ENCODE assay signal across 15 cellular contexts in genomic region chr14:56809262-56810215, GRCh38. TPM values are rescaled to one million over a fixed set of nuclear protein-coding genes. Genes with fewer than 3 reads are reported as not detected.
DNase-seq lines count a peak whose midpoint lies in the region; ATAC-seq and TF ChIP-seq lines count a peak whose summit lies in the region.
"Had no signal": no experiment of that assay in that cellular context is flagged by ENCODE, and none has a peak within 500 bp of the region (broad histone marks: within the 10 kb centered on the region; RNA-seq: fewer than 3 reads in every experiment).

No MANE protein-coding gene starts in this region.

- peak overlapping the region; percentile 51 for H3K4me3 Mint-ChIP-seq in activated CD8-positive, alpha-beta T cell treated with anti-CD3 and anti-CD28 coated beads, Interleukin-2, amount 10 ng/mL, durations not matched to agents 7 days and 5 days
- no peak overlapping the region for H3K4me3 Mint-ChIP-seq in activated CD8-positive, alpha-beta T cell treated with anti-CD3 and anti-CD28 coated beads for 36 hours
- peak overlapping the region; percentile 24 for H3K4me3 Mint-ChIP-seq in activated CD4-positive, alpha-beta memory T cell treated with anti-CD3 and anti-CD28 coated beads for 36 hours

- CTCF ChIA-PET in activated CD8-positive, alpha-beta T cell treated with anti-CD3 and anti-CD28 coated beads, Interleukin-2, amount 10 ng/mL, durations not matched to agents 7 days and 5 days (lab: Charles Lee), result no interaction called here
- CTCF ChIA-PET in activated CD8-positive, alpha-beta T cell treated with anti-CD3 and anti-CD28 coated beads for 36 hours (lab: Charles Lee), result no interaction called here
- CTCF ChIA-PET in activated CD4-positive, alpha-beta memory T cell treated with anti-CD3 and anti-CD28 coated beads for 36 hours (lab: Charles Lee), result no interaction called here

- POLR2A ChIA-PET in activated CD8-positive, alpha-beta T cell treated with anti-CD3 and anti-CD28 coated beads, Interleukin-2, amount 10 ng/mL, durations not matched to agents 7 days and 5 days (lab: Charles Lee), result no interaction called here
- POLR2A ChIA-PET in activated CD8-positive, alpha-beta T cell treated with anti-CD3 and anti-CD28 coated beads for 36 hours (lab: Charles Lee), result no interaction called here
- POLR2A ChIA-PET in activated CD4-positive, alpha-beta memory T cell treated with anti-CD3 and anti-CD28 coated beads for 36 hours (lab: Charles Lee), result no interaction called here

- peaks cover 13% of the 10 kb centered on the region for H3K9me3 Mint-ChIP-seq in activated CD8-positive, alpha-beta T cell treated with anti-CD3 and anti-CD28 coated beads, Interleukin-2, amount 10 ng/mL, durations not matched to agents 7 days and 5 days (ENCODE audit: insufficient read depth)
- peaks cover 4% of the 10 kb centered on the region for H3K9me3 Mint-ChIP-seq in activated CD8-positive, alpha-beta T cell treated with anti-CD3 and anti-CD28 coated beads for 36 hours
- H3K9me3 Mint-ChIP-seq in activated CD4-positive, alpha-beta memory T cell treated with anti-CD3 and anti-CD28 coated beads for 36 hours, result no peaks in the 10 kb centered on the region

- H3K27ac Mint-ChIP-seq in activated CD8-positive, alpha-beta T cell treated with anti-CD3 and anti-CD28 coated beads, Interleukin-2, amount 10 ng/mL, durations not matched to agents 7 days and 5 days, result peak overlapping the region; percentile 81
- no peak overlapping the region for H3K27ac Mint-ChIP-seq in activated CD8-positive, alpha-beta T cell treated with anti-CD3 and anti-CD28 coated beads for 36 hours
- peak overlapping the region; percentile 58 for H3K27ac Mint-ChIP-seq in activated CD4-positive, alpha-beta memory T cell treated with anti-CD3 and anti-CD28 coated beads for 36 hours

- H3K27me3 Mint-ChIP-seq in activated CD8-positive, alpha-beta T cell treated with anti-CD3 and anti-CD28 coated beads, Interleukin-2, amount 10 ng/mL, durations not matched to agents 7 days and 5 days (ENCODE audit: low read depth), result peaks cover 76% of the 10 kb centered on the region
- H3K27me3 Mint-ChIP-seq in activated CD8-positive, alpha-beta T cell treated with anti-CD3 and anti-CD28 coated beads for 36 hours, result peaks cover 82% of the 10 kb centered on the region
- H3K27me3 Mint-ChIP-seq in activated CD4-positive, alpha-beta memory T cell treated with anti-CD3 and anti-CD28 coated beads for 36 hours, result peaks cover 77% of the 10 kb centered on the region

- H3K9ac ChIP-seq in iPS-15b (ENCODE audit: low read depth, low read length), result peak overlapping the region; percentile 27

- H3K4me1 Mint-ChIP-seq in activated CD8-positive, alpha-beta T cell treated with anti-CD3 and anti-CD28 coated beads, Interleukin-2, amount 10 ng/mL, durations not matched to agents 7 days and 5 days (ENCODE audit: low read depth), result peaks cover 3% of the 10 kb centered on the region
- H3K4me1 Mint-ChIP-seq in activated CD8-positive, alpha-beta T cell treated with anti-CD3 and anti-CD28 coated beads for 36 hours (ENCODE audit: low read depth), result peaks cover 23% of the 10 kb centered on the region
- H3K4me1 Mint-ChIP-seq in activated CD4-positive, alpha-beta memory T cell treated with anti-CD3 and anti-CD28 coated beads for 36 hours (ENCODE audit: low read depth), result peaks cover 21% of the 10 kb centered on the region

- ATAC-seq in activated CD8-positive, alpha-beta T cell treated with anti-CD3 and anti-CD28 coated beads, Interleukin-2, amount 10 ng/mL, durations not matched to agents 7 days and 5 days, result no peak
- no peak for ATAC-seq in activated CD8-positive, alpha-beta T cell treated with anti-CD3 and anti-CD28 coated beads for 36 hours
- ATAC-seq in HG03571 (IDR thresholded peaks at IDR 0.05; ENCODE audit: unreplicated experiment) (no peak), HG02852 (IDR thresholded peaks at IDR 0.05; ENCODE audit: unreplicated experiment) (no peak), mucosa of descending colon (no peak)

- H3K9me3 ChIP-seq in iPS-15b (ENCODE audit: control insufficient read depth, insufficient read depth, low read length) (no peaks in the 10 kb centered on the region), mucosa of descending colon (no peaks in the 10 kb centered on the region)
- H3K9me3 ChIP-seq: SJSA1 had no signal

- no peak for DNase-seq in activated CD8-positive, alpha-beta T cell treated with anti-CD3 and anti-CD28 coated beads, Interleukin-2, amount 10 ng/mL, durations not matched to agents 7 days and 5 days
- DNase-seq in activated CD8-positive, alpha-beta T cell treated with anti-CD3 and anti-CD28 coated beads for 36 hours, result no peak
- DNase-seq in activated CD4-positive, alpha-beta memory T cell treated with anti-CD3 and anti-CD28 coated beads for 36 hours, result no peak
- DNase-seq in retinal pigment epithelial cell (ENCODE audit: low read depth), result no peak
- no peak for DNase-seq in mucosa of descending colon
- DNase-seq: activated gamma-delta T cell, kidney, occipital lobe had no signal

- H3K4me3 ChIP-seq in iPS-15b (ENCODE audit: low read depth, low read length) (peak overlapping the region; percentile 57), retinal pigment epithelial cell (ENCODE audit: low read length) (peak overlapping the region; percentile 95), mucosa of descending colon (no peak overlapping the region)
- H3K4me3 ChIP-seq: SJSA1 had no signal

- intact Hi-C loops in activated CD8-positive, alpha-beta T cell treated with anti-CD3 and anti-CD28 coated beads for 36 hours (cut with micrococcal nuclease), result loop anchor here (2.0 kb wide), 1 partner anchor 15 kb away; no protein-coding TSS in a partner anchor
- intact Hi-C loops in activated CD4-positive, alpha-beta memory T cell treated with anti-CD3 and anti-CD28 coated beads for 36 hours (cut with micrococcal nuclease), result loop anchor here (10.0 kb wide), 1 partner anchor 255 kb away; no protein-coding TSS in a partner anchor
- intact Hi-C loops in mucosa of descending colon (cut with DNase I, micrococcal nuclease), result no loop called here

- no peak for TF ChIP-seq CTCF in activated CD8-positive, alpha-beta T cell treated with anti-CD3 and anti-CD28 coated beads for 36 hours (IDR thresholded peaks at IDR 0.05)
- TF ChIP-seq CTCF in retinal pigment epithelial cell (conservative IDR thresholded peaks at IDR 0.05; ENCODE audit: low read depth, low read length) (no peak), mucosa of descending colon (IDR thresholded peaks at IDR 0.05) (no peak)

- peaks cover 30% of the 10 kb centered on the region for H3K36me3 Mint-ChIP-seq in activated CD8-positive, alpha-beta T cell treated with anti-CD3 and anti-CD28 coated beads, Interleukin-2, amount 10 ng/mL, durations not matched to agents 7 days and 5 days (ENCODE audit: low read depth)
- peaks cover 10% of the 10 kb centered on the region for H3K36me3 Mint-ChIP-seq in activated CD8-positive, alpha-beta T cell treated with anti-CD3 and anti-CD28 coated beads for 36 hours (ENCODE audit: low read depth)
- H3K36me3 Mint-ChIP-seq in activated CD4-positive, alpha-beta memory T cell treated with anti-CD3 and anti-CD28 coated beads for 36 hours, result peaks cover 19% of the 10 kb centered on the region

- H3K36me3 ChIP-seq in iPS-15b (ENCODE audit: control insufficient read depth, insufficient read depth, low read length) (no peaks in the 10 kb centered on the region), mucosa of descending colon (ENCODE audit: low read depth) (no peaks in the 10 kb centered on the region)
- H3K36me3 ChIP-seq: SJSA1 had no signal

- H3K4me1 ChIP-seq in iPS-15b (ENCODE audit: control insufficient read depth, insufficient read depth, low read length) (peaks cover 35% of the 10 kb centered on the region), mucosa of descending colon (ENCODE audit: low read depth) (no peaks in the 10 kb centered on the region)
- H3K4me1 ChIP-seq: SJSA1 had no signal

- peaks cover 69% of the 10 kb centered on the region for H3K27me3 ChIP-seq in iPS-15b (ENCODE audit: control insufficient read depth, insufficient read depth, low read length)

RNA-seq across cellular contexts. Expression of gene OTX2, which starts 0.7 kb away (rescaled TPM):
- total RNA-seq in activated CD8-positive, alpha-beta T cell treated with anti-CD3 and anti-CD28 coated beads, Interleukin-2, amount 10 ng/mL, durations not matched to agents 7 days and 5 days, result not detected
- not detected for total RNA-seq in activated CD8-positive, alpha-beta T cell treated with anti-CD3 and anti-CD28 coated beads for 36 hours
- total RNA-seq in activated CD4-positive, alpha-beta memory T cell treated with anti-CD3 and anti-CD28 coated beads for 36 hours, result not detected
- not detected for total RNA-seq in mucosa of descending colon
- total RNA-seq: chondrocyte, kidney, M059J, occipital lobe, SJSA1, urinary bladder had no signal

Comparison
In these comparisons a context has a peak if more than half of its experiments do, and no peak if none do; other contexts are left out.
1. intact Hi-C loops: an anchor here in activated CD8-positive, alpha-beta T cell treated with anti-CD3 and anti-CD28 coated beads for 36 hours (2.0 kb wide) and activated CD4-positive, alpha-beta memory T cell treated with anti-CD3 and anti-CD28 coated beads for 36 hours (10.0 kb wide); none called in mucosa of descending colon.